Comparison of ENCODE assay signal across 8 cellular contexts in the genomic region with DNA sequence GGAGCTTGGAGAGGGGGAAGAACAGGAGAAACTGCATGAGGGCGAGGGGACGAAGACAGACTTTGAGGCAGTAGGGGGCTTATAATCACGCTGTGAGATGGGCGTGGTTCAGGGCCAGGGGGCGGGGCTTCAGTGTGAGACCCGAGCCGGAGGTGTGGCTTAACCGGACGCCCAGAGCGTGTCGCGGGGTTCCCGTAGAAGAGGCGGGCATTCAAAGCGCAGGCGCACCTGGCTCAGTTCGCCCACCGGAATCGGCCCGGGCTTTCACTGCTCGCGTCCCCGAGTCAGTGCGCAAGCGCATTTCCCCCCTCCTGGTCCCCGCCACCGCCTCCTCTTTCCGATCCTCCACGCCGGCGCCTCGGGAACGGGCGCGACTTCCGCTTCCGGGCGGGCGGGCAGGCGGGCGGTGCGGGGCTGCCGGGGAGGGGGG. TPM values are rescaled to one million over a fixed set of nuclear protein-coding genes. Genes with fewer than 3 reads are reported as not detected.
DNase-seq lines count a peak whose midpoint lies in the region; ATAC-seq and TF ChIP-seq lines count a peak whose summit lies in the region.

No MANE protein-coding gene starts in this region.

- in situ Hi-C loops in Panc1 (cut with HindIII; ENCODE audit: low pct_unique_long_range_greater_than_20kb, low sequenced_read_pairs), result no loop called here

- H3K27me3 Mint-ChIP-seq in naive B cell, result no peaks in the 10 kb centered on the region

- H3K27ac ChIP-seq in KOPT-K1 (ENCODE audit: low read depth, low read length, poor library complexity, severe bottlenecking) (peak overlapping the region; percentile 82), Panc1 (ENCODE audit: low read length) (peak overlapping the region; percentile 97), esophagus squamous epithelium (peak overlapping the region; percentile 96 to 97 (median 97))

- CTCF ChIA-PET in Panc1 (lab: Charles Lee), result interaction anchor here (0.6 to 1.6 kb wide), 4 partner anchors 12 to 138 kb away, joined by 3 to 10 read pairs (median 4); no protein-coding TSS in a partner anchor

- WGBS in esophagus squamous epithelium, 2 donors, result 1 to 3% methylated on average over 11 to 24 of the region's 43 CpGs

- H3K36me3 ChIP-seq in KOPT-K1 (ENCODE audit: insufficient read depth, low read length) (peaks cover 15% of the 10 kb centered on the region; the same call in 1 of the 2 replicates), Panc1 (ENCODE audit: control insufficient read depth, insufficient read depth, low read length) (no peaks in the 10 kb centered on the region), esophagus squamous epithelium (peaks cover 0 to 36% (median 11%) of the 10 kb centered on the region in 3 donors)

- peaks cover 4 to 14% of the 10 kb centered on the region in 2 donors for H3K36me3 Mint-ChIP-seq in naive B cell

- DNase-seq in DMS79 treated with DMSO at 0.1 percent for 48 hours (lab: John Stamatoyannopoulos, UW), result peak; percentile 89
- DNase-seq in Panc1 (ENCODE audit: low read depth, low spot score), result peak; percentile 97
- peak; percentile 98 to 99 for DNase-seq in activated T-cell treated with anti-CD3 and anti-CD28 coated beads, Interleukin-2, amount 50 U/mL, for 48 hours
- DNase-seq in esophagus squamous epithelium (lab: John Stamatoyannopoulos, UW), result peak; percentile 81
- peak; percentile 94 for DNase-seq in naive B cell
- peak; percentile 98 to 99 for DNase-seq in stimulated activated CD8-positive, alpha-beta memory T cell treated with anti-CD3 and anti-CD28 coated beads, Interleukin-7, amount 100 ng/mL, for 48 hours (ENCODE audit: extremely low read depth in 1 of 2, low read depth in 1 of 2)

- H3K9me3 Mint-ChIP-seq in naive B cell, result peaks cover 0 to 2% (median 0%) of the 10 kb centered on the region in 7 donors

- H3K4me1 ChIP-seq in Panc1 (ENCODE audit: control insufficient read depth, insufficient read depth, low read length), result peaks cover 21% of the 10 kb centered on the region
- H3K4me1 ChIP-seq in esophagus squamous epithelium, result peaks cover 32 to 73% (median 37%) of the 10 kb centered on the region in 3 donors

- H3K4me1 Mint-ChIP-seq in naive B cell, result peaks cover 50 to 75% (median 71%) of the 10 kb centered on the region in 3 donors

- peak overlapping the region; percentile 95 to 98 (median 97) for H3K27ac Mint-ChIP-seq in naive B cell

- peak overlapping the region; percentile 86 to 95 (median 90) for H3K4me3 Mint-ChIP-seq in naive B cell

- ATAC-seq in GM21825 (IDR thresholded peaks at IDR 0.05; ENCODE audit: unreplicated experiment) (peak; percentile 51), Panc1 (peak; percentile 88), naive B cell (ENCODE audit: low read depth in 2 of 2) (peak; percentile 71 to 74)

- no peak for TF ChIP-seq CTCF in Panc1 (IDR thresholded peaks at IDR 0.05)
- no peak for TF ChIP-seq CTCF in esophagus squamous epithelium (IDR thresholded peaks at IDR 0.05)

- no peaks in the 10 kb centered on the region for H3K9me3 ChIP-seq in KOPT-K1 (ENCODE audit: insufficient read depth, low read length, poor library complexity, severe bottlenecking)
- H3K9me3 ChIP-seq in Panc1 (ENCODE audit: control insufficient read depth, insufficient read depth, low read depth, low read length), result no peaks in the 10 kb centered on the region
- no peaks in the 10 kb centered on the region for H3K9me3 ChIP-seq in esophagus squamous epithelium

- intact Hi-C loops in Panc1 (cut with micrococcal nuclease; ENCODE audit: unreplicated experiment) (no loop called here), esophagus squamous epithelium (cut with DNase I) (no loop called here)

- POLR2A ChIA-PET in Panc1 (lab: Charles Lee), result no interaction called here

- peak overlapping the region; percentile 62 to 74 for H3K4me3 ChIP-seq in Panc1 (ENCODE audit: low read depth in 2 of 2, low read length in 2 of 2)
- peak overlapping the region; percentile 77 to 86 (median 82) for H3K4me3 ChIP-seq in esophagus squamous epithelium

- BruUV-seq in Panc1 (replicated peaks; lab: Mats Ljungman, UMichigan), result no TSS peak

- TF ChIP-seq POLR2A in esophagus squamous epithelium (IDR thresholded peaks at IDR 0.05), result peak in 2 of 4 donors; percentile 5 to 15

- H3K27me3 ChIP-seq in Panc1 (ENCODE audit: control insufficient read depth, insufficient read depth, low read length), result no peaks in the 10 kb centered on the region
- H3K27me3 ChIP-seq in esophagus squamous epithelium, result no peaks in the 10 kb centered on the region

RNA-seq across cellular contexts. Expression of a gene that starts 0.2 kb away (rescaled TPM):
- total RNA-seq in Panc1 (2021; ENCODE audit: unreplicated experiment) (25.6 TPM), esophagus squamous epithelium (1 to 10 TPM; 2.7 to 5.3 (median 3.3) TPM)
- polyA plus RNA-seq in Panc1 (2012; ENCODE audit: insufficient read length), result 27.5 TPM
- polyA plus RNA-seq in naive B cell (ENCODE audit: low read depth in 6 of 6), result under 1 TPM in 4 of 6 donors, not detected in 2; 0.12 to 0.60 (median 0.18) TPM

RNA-seq across cellular contexts. Expression of a gene that starts 5.1 kb away (rescaled TPM):
- total RNA-seq in Panc1 (2021; ENCODE audit: unreplicated experiment) (26.4 TPM), esophagus squamous epithelium (10 to 100 TPM; 17.7 to 25.9 (median 22.9) TPM)
- 25.3 TPM for polyA plus RNA-seq in Panc1 (2012; ENCODE audit: insufficient read length)
- 10 to 100 TPM; 25.1 to 42.1 (median 37.1) TPM for polyA plus RNA-seq in naive B cell (ENCODE audit: low read depth in 6 of 6)

RNA-seq across cellular contexts. Expression of a gene that starts 5.9 kb away (rescaled TPM):
- total RNA-seq in Panc1 (2021; ENCODE audit: unreplicated experiment), result 28.5 TPM
- polyA plus RNA-seq in Panc1 (2012; ENCODE audit: insufficient read length), result 31.1 TPM
- 10 to 100 TPM in 1 of 4 donors, 1 to 10 TPM in 3; 5.8 to 12.7 (median 7.9) TPM for total RNA-seq in esophagus squamous epithelium
- polyA plus RNA-seq in naive B cell (ENCODE audit: low read depth in 6 of 6), result 1 to 10 TPM; 2.3 to 5.2 (median 3.2) TPM

RNA-seq across cellular contexts. Expression of a gene that starts 19.1 kb away (rescaled TPM):
- total RNA-seq in Panc1 (2021; ENCODE audit: unreplicated experiment), result 8.9 TPM
- polyA plus RNA-seq in Panc1 (2012; ENCODE audit: insufficient read length), result 17.4 TPM
- 1 to 10 TPM; 2.9 to 6.9 (median 4.4) TPM for total RNA-seq in esophagus squamous epithelium
- polyA plus RNA-seq in naive B cell (ENCODE audit: low read depth in 6 of 6), result 1 to 10 TPM in 4 of 6 donors, under 1 TPM in 1, not detected in 1; 0.95 to 3.5 (median 2.7) TPM

RNA-seq across cellular contexts. Expression of a gene that starts 24.6 kb away (rescaled TPM):
- total RNA-seq in Panc1 (2021; ENCODE audit: unreplicated experiment) (39.5 TPM), esophagus squamous epithelium (1 to 10 TPM in 3 of 4 donors, under 1 TPM in 1; 0.75 to 3.0 (median 2.2) TPM)
- 53.7 TPM for polyA plus RNA-seq in Panc1 (2012; ENCODE audit: insufficient read length)
- under 1 TPM; 0.13 to 0.85 (median 0.40) TPM for polyA plus RNA-seq in naive B cell (ENCODE audit: low read depth in 6 of 6)

Comparison
In these comparisons a context has a peak if more than half of its experiments do, and no peak if none do; other contexts are left out.
1. Peak in every context shown above with its lines: DNase-seq, ATAC-seq, H3K4me3 ChIP-seq and H3K27ac ChIP-seq.